ENCODE assay signal across 24 cellular contexts in the genomic region with DNA sequence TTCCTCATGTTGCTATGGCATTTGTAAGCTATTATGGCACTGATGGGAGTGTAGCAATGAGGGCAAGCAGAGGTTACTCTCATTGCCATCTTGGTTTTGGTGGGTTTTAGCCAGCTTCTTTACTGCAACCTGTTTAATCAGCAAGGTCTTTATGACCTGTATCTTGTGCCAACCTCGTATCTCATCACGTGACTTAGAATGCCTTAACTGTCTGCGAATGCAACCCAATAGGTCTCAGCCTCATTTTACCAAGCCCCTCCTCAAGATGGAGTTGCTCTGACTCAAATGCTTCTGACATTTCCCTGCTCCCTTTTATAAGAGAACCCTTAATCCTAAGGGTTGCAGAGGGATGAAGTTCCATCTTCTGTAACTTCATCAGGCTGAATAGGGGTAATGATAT.
"Had no signal": no experiment of that assay in that cellular context is flagged by ENCODE, and none has a peak within 500 bp of the region (broad histone marks: within the 10 kb centered on the region; RNA-seq: fewer than 3 reads in every experiment).

No MANE protein-coding gene starts in this region.

- H3K4me1 ChIP-seq: colonic mucosa, esophagus squamous epithelium, gastrocnemius medialis, heart right ventricle, left lung, lower lobe of right lung had no signal

- H3K9me3 ChIP-seq: colonic mucosa, esophagus squamous epithelium, gastrocnemius medialis, mucosa of descending colon had no signal

- H3K27ac ChIP-seq: colonic mucosa, epithelial cell of prostate, esophagus squamous epithelium, gastrocnemius medialis, heart right ventricle, left lung, lower lobe of right lung had no signal

- H3K4me1 Mint-ChIP-seq: endodermal cell, mesothelial cell of epicardium, naive B cell had no signal

- H3K36me3 ChIP-seq: colonic mucosa, esophagus squamous epithelium, gastrocnemius medialis, heart right ventricle, left lung, lower lobe of right lung had no signal

- ATAC-seq: effector memory CD8-positive, alpha-beta T cell; esophagus mucosa; gastrocnemius medialis; heart right ventricle; left cardiac atrium; left lung; left ventricle myocardium superior; lower lobe of right lung; mucosa of descending colon had no signal

- DNase-seq: colonic mucosa; cortex of kidney; effector CD8-positive, alpha-beta T cell; effector memory CD8-positive, alpha-beta T cell; endodermal cell; erythroblast; esophagus squamous epithelium; foreskin fibroblast; gastrocnemius medialis; glutamatergic neuron; head of caudate nucleus; heart right ventricle; hippocampal formation; left cardiac atrium; left lung; left ventricle myocardium superior; lower lobe of right lung; mesenchymal stem cell; mucosa of descending colon; naive B cell had no signal

- H3K27me3 Mint-ChIP-seq: dendritic cell treated with granulocyte-macrophage colony-stimulating factor and Interleukin-4, amounts not matched to agents 40 ng/mL and 50 ng/mL, for 4 days; effector memory CD8-positive, alpha-beta T cell; naive B cell had no signal

- H3K4me3 Mint-ChIP-seq: dendritic cell treated with granulocyte-macrophage colony-stimulating factor and Interleukin-4, amounts not matched to agents 40 ng/mL and 50 ng/mL, for 4 days; effector memory CD8-positive, alpha-beta T cell; endodermal cell; mesothelial cell of epicardium; naive B cell had no signal

- H3K36me3 Mint-ChIP-seq: mesothelial cell of epicardium, naive B cell had no signal

- H3K4me3 ChIP-seq: colonic mucosa, esophagus squamous epithelium, gastrocnemius medialis, heart right ventricle, left lung, lower lobe of right lung, mucosa of descending colon had no signal

- H3K27ac Mint-ChIP-seq: dendritic cell treated with granulocyte-macrophage colony-stimulating factor and Interleukin-4, amounts not matched to agents 40 ng/mL and 50 ng/mL, for 4 days; effector memory CD8-positive, alpha-beta T cell; endodermal cell; mesothelial cell of epicardium; naive B cell had no signal

- H3K27me3 ChIP-seq: colonic mucosa, esophagus squamous epithelium, gastrocnemius medialis, heart right ventricle, left lung had no signal
